In the genomic region with DNA sequence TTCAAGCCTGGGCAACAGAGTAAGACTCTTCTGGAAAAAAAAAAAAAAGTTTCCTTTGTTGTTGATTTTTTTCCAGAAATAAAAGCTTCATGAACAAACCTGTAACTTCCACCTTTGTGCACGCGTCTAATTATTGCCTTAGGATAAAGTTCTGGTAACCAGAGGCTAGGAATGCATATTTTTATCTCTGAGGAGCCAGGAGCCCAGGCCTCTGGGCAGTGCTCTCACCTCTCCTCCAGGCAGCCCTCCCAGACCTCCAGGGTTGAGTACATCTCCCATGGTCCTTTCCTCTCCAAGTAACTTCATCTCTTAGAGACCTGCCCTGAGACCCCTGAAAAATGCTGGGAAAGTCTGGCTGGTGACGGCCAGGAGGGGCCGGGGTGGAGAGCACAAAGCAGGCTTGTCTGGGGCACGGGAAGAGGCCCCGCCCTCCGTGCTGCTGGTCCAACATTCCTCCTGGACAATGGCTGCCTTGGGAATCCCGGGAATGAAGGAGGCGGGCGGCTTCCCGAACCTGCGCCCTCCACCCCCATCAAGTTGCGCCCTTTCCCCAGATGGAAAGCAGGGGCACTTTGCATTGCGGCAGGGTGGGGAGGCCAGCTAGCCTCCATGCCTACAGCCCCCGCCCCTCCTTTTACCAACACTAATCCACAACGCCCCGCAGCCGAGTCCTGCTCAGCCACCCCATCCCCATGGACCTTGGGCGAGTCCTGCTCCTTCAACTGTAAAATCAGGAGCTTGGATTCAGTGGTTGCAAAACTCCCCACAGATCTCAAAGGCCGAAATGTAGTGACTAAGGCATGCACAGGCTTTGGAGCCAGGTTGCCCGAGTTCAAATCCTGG, we compare ENCODE assay signal across 2 cellular contexts.
TF ChIP-seq lines count a peak whose summit lies in the region.

No MANE protein-coding gene starts in this region.

TF ChIP-seq in HEK293, 187 proteins besides CTCF, POLR2A, EP300 and RAD21:
- TF ChIP-seq, protein P1, sequence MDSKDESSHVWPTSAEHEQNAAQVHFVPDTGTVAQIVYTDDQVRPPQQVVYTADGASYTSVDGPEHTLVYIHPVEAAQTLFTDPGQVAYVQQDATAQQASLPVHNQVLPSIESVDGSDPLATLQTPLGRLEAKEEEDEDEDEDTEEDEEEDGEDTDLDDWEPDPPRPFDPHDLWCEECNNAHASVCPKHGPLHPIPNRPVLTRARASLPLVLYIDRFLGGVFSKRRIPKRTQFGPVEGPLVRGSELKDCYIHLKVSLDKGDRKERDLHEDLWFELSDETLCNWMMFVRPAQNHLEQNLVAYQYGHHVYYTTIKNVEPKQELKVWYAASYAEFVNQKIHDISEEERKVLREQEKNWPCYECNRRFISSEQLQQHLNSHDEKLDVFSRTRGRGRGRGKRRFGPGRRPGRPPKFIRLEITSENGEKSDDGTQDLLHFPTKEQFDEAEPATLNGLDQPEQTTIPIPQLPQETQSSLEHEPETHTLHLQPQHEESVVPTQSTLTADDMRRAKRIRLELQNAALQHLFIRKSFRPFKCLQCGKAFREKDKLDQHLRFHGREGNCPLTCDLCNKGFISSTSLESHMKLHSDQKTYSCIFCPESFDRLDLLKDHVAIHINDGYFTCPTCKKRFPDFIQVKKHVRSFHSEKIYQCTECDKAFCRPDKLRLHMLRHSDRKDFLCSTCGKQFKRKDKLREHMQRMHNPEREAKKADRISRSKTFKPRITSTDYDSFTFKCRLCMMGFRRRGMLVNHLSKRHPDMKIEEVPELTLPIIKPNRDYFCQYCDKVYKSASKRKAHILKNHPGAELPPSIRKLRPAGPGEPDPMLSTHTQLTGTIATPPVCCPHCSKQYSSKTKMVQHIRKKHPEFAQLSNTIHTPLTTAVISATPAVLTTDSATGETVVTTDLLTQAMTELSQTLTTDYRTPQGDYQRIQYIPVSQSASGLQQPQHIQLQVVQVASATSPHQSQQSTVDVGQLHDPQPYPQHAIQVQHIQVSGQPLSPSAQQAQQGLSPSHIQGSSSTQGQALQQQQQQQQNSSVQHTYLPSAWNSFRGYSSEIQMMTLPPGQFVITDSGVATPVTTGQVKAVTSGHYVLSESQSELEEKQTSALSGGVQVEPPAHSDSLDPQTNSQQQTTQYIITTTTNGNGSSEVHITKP (tag by site-specific recombination; IDR thresholded peaks at IDR 0.05): peak; percentile 78
- TF ChIP-seq PBX3 (CRISPR knock-in tag; IDR thresholded peaks at IDR 0.05) (no peak), ZNF501 (tag by site-specific recombination; IDR thresholded peaks at IDR 0.05) (no peak), ZNF600 (tag by site-specific recombination; IDR thresholded peaks at IDR 0.05) (peak; percentile 74)

TF ChIP-seq in H1, 55 proteins besides CTCF, POLR2A, EP300 and RAD21 (continues in another document):
- no peak for TF ChIP-seq SUZ12 (IDR thresholded peaks at IDR 0.05; ENCODE audit: low read length)
- TF ChIP-seq NRF1 (IDR thresholded peaks at IDR 0.05; ENCODE audit: low read depth, low read length): no peak
- TF ChIP-seq BACH1 (IDR thresholded peaks at IDR 0.05; ENCODE audit: low read length): no peak
- TF ChIP-seq HDAC6 (IDR thresholded peaks at IDR 0.05; ENCODE audit: low read depth, low read length): no peak
- 0 out of 2 replicates have a peak, but pooled peaks have one; percentile 56 for TF ChIP-seq SP1 (IDR thresholded peaks at IDR 0.05; ENCODE audit: low read depth, low read length)
- TF ChIP-seq SAP30 (IDR thresholded peaks at IDR 0.05; ENCODE audit: insufficient read depth, insufficient replicate concordance, low read length): no peak
- no peak for TF ChIP-seq CBX5 (IDR thresholded peaks at IDR 0.05; ENCODE audit: low read depth, low read length)
- TF ChIP-seq KDM5A (IDR thresholded peaks at IDR 0.05; ENCODE audit: low read length): no peak
- TF ChIP-seq SIX5 (IDR thresholded peaks at IDR 0.05; ENCODE audit: low read depth, low read length): no peak
- no peak for TF ChIP-seq CEBPB (IDR thresholded peaks at IDR 0.05; ENCODE audit: low read depth, low read length)
- TF ChIP-seq CREB1 (IDR thresholded peaks at IDR 0.05): peak; percentile 44; the same call in 1 of the 2 replicates
- TF ChIP-seq CHD2 (IDR thresholded peaks at IDR 0.05; ENCODE audit: low read length): no peak
- TF ChIP-seq SIRT6 (IDR thresholded peaks at IDR 0.05; ENCODE audit: low read length): no peak
- 0 out of 4 replicates have a peak, but pooled peaks of 1 of the 2 experiments have one; percentile 33 for TF ChIP-seq SIN3A (conservative IDR thresholded peaks at IDR 0.05 in 1 of 2, IDR thresholded peaks at IDR 0.05 in 1 of 2; ENCODE audit: low read depth in 1 of 2, low read length in 2 of 2)
- no peak for TF ChIP-seq JUND (IDR thresholded peaks at IDR 0.05; ENCODE audit: low read length)
- TF ChIP-seq CHD7 (IDR thresholded peaks at IDR 0.05; ENCODE audit: insufficient replicate concordance, low read length): no peak
- no peak for TF ChIP-seq TAF7 (optimal IDR thresholded peaks at IDR 0.05; ENCODE audit: borderline replicate concordance, low read depth, low read length)
- no peak for TF ChIP-seq USF2 (IDR thresholded peaks at IDR 0.05; ENCODE audit: low read length)
- peak; percentile 93 for TF ChIP-seq YY1 (IDR thresholded peaks at IDR 0.05; ENCODE audit: low read depth, low read length)
- TF ChIP-seq HDAC2 (IDR thresholded peaks at IDR 0.05; ENCODE audit: borderline replicate concordance in 1 of 2, low read depth in 2 of 2, low read length in 2 of 2): no peak
- TF ChIP-seq, protein P2, sequence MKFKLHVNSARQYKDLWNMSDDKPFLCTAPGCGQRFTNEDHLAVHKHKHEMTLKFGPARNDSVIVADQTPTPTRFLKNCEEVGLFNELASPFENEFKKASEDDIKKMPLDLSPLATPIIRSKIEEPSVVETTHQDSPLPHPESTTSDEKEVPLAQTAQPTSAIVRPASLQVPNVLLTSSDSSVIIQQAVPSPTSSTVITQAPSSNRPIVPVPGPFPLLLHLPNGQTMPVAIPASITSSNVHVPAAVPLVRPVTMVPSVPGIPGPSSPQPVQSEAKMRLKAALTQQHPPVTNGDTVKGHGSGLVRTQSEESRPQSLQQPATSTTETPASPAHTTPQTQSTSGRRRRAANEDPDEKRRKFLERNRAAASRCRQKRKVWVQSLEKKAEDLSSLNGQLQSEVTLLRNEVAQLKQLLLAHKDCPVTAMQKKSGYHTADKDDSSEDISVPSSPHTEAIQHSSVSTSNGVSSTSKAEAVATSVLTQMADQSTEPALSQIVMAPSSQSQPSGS (IDR thresholded peaks at IDR 0.05; ENCODE audit: low read length): 0 out of 2 replicates have a peak, but pooled peaks have one; percentile 61
- TF ChIP-seq EZH2 (IDR thresholded peaks at IDR 0.05; ENCODE audit: low read depth, low read length, severe bottlenecking): no peak
- TF ChIP-seq CHD1 (IDR thresholded peaks at IDR 0.05; ENCODE audit: low read depth, low read length): no peak
- TF ChIP-seq TCF12 (IDR thresholded peaks at IDR 0.05; ENCODE audit: low read depth, low read length): no peak
- TF ChIP-seq POU5F1 (IDR thresholded peaks at IDR 0.05; ENCODE audit: low read depth, low read length): no peak
- TF ChIP-seq SP2 (IDR thresholded peaks at IDR 0.05; ENCODE audit: low read length): no peak
- TF ChIP-seq RXRA (IDR thresholded peaks at IDR 0.05; ENCODE audit: insufficient read depth, low read depth, low read length): no peak
- TF ChIP-seq GTF2F1 (IDR thresholded peaks at IDR 0.05; ENCODE audit: borderline replicate concordance, low read depth, low read length): no peak
- peak; percentile 65 for TF ChIP-seq POLR2AphosphoS5 (IDR thresholded peaks at IDR 0.05; ENCODE audit: low read depth, low read length)
- TF ChIP-seq RNF2 (IDR thresholded peaks at IDR 0.05; ENCODE audit: borderline replicate concordance, low read depth, low read length, missing control alignments, poor library complexity, severe bottlenecking): no peak
- TF ChIP-seq TEAD4 (IDR thresholded peaks at IDR 0.05; ENCODE audit: low read depth, low read length): peak; percentile 94
- TF ChIP-seq NANOG (IDR thresholded peaks at IDR 0.05; ENCODE audit: insufficient read depth, low read depth, low read length, poor library complexity, severe bottlenecking): no peak
- TF ChIP-seq PHF8 (conservative IDR thresholded peaks at IDR 0.05; ENCODE audit: low read depth, low read length): no peak; the same call in 1 of the 2 replicates
- TF ChIP-seq, protein P3, sequence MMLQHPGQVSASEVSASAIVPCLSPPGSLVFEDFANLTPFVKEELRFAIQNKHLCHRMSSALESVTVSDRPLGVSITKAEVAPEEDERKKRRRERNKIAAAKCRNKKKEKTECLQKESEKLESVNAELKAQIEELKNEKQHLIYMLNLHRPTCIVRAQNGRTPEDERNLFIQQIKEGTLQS (IDR thresholded peaks at IDR 0.05; ENCODE audit: insufficient read depth, low read depth, low read length): no peak
- no peak for TF ChIP-seq EGR1 (IDR thresholded peaks at IDR 0.05; ENCODE audit: borderline replicate concordance, low read depth, low read length)
- TF ChIP-seq KDM4A (IDR thresholded peaks at IDR 0.05; ENCODE audit: low read depth, low read length, severe bottlenecking): peak; percentile 31
- TF ChIP-seq KDM1A (IDR thresholded peaks at IDR 0.05; ENCODE audit: borderline replicate concordance, low read length): peak; percentile 9; the same call in 1 of the 2 replicates
- TF ChIP-seq RBBP5 (IDR thresholded peaks at IDR 0.05; ENCODE audit: borderline replicate concordance, low read depth, low read length): peak; percentile 90
- TF ChIP-seq ZNF274 (IDR thresholded peaks at IDR 0.05; ENCODE audit: borderline replicate concordance, extremely low read depth, low read length): no peak
- peak; percentile 90 for TF ChIP-seq ASH2L (IDR thresholded peaks at IDR 0.05; ENCODE audit: low read length)
